1 cellular context compared by ENCODE assay signal in the genomic region with DNA sequence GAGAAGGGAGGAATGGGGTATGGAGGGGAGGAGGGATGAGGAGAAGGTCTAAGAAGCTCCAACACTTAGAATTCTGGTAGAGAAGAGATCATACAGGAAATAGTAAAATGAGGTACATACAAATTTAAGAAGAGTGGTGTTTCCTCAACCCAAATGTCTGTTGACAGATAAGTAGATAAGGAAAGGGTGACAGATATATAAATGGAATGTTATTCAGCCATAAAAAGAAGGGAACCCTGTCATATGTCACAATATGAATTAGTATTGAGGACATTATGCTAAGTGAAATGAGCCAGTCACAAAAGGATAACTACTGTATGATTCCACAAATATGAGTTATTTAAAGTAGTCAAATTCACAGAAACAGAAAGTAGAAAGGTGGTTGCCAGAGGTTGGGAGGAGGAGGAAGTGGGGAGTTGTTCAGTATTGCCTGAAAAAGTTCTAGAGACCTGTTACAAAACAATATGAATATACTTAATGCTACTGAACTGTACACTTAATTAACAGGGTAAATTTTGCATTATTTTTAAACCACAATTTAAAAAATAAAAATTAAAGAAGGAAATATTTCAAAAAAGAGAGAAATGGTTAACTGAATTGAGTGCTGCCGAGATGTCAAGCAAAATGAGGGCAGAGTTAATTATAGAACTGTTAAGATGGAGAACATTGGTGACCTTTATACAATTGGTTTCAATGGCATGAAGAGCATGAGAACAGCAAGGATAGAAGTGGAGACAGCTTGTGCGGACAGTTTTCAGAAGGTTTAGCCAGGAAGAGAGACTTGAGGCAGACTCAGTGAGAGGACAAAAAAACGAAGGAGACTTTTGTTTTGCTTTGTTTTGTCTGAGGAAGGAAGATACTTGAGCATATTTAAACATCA.
TF ChIP-seq lines count a peak whose summit lies in the region.

No MANE protein-coding gene starts in this region.

TF ChIP-seq in A549, 52 proteins besides CTCF, POLR2A, EP300 and RAD21 (continued from another document):
- TF ChIP-seq, protein P1, sequence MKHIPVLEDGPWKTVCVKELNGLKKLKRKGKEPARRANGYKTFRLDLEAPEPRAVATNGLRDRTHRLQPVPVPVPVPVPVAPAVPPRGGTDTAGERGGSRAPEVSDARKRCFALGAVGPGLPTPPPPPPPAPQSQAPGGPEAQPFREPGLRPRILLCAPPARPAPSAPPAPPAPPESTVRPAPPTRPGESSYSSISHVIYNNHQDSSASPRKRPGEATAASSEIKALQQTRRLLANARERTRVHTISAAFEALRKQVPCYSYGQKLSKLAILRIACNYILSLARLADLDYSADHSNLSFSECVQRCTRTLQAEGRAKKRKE (CRISPR knock-in tag; IDR thresholded peaks at IDR 0.05; ENCODE audit: low read depth) = no peak
- no peak for TF ChIP-seq TFCP2L1 (CRISPR knock-in tag; IDR thresholded peaks at IDR 0.05)
- TF ChIP-seq FOSB (CRISPR knock-in tag; IDR thresholded peaks at IDR 0.05) = no peak
- no peak for TF ChIP-seq EHF (CRISPR knock-in tag; IDR thresholded peaks at IDR 0.05)
- TF ChIP-seq TP53 (CRISPR knock-in tag; IDR thresholded peaks at IDR 0.05) = no peak
- no peak for TF ChIP-seq CBX8 (IDR thresholded peaks at IDR 0.05)
- no peak for TF ChIP-seq JUN (IDR thresholded peaks at IDR 0.05)
- no peak for TF ChIP-seq MAFK (IDR thresholded peaks at IDR 0.05; ENCODE audit: partially characterized antibody)
- TF ChIP-seq, protein P2, sequence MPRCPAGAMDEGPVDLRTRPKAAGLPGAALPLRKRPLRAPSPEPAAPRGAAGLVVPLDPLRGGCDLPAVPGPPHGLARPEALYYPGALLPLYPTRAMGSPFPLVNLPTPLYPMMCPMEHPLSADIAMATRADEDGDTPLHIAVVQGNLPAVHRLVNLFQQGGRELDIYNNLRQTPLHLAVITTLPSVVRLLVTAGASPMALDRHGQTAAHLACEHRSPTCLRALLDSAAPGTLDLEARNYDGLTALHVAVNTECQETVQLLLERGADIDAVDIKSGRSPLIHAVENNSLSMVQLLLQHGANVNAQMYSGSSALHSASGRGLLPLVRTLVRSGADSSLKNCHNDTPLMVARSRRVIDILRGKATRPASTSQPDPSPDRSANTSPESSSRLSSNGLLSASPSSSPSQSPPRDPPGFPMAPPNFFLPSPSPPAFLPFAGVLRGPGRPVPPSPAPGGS (IDR thresholded peaks at IDR 0.05) = no peak
